In genomic region chr21:44482581-44483287, GRCh38 we compare ENCODE assay signal across 1 cellular context.
TF ChIP-seq lines count a peak whose summit lies in the region.

No MANE protein-coding gene starts in this region.

TF ChIP-seq in HepG2, 621 proteins besides CTCF, POLR2A, EP300 and RAD21 (continued from another document and continues in another):
- TF ChIP-seq ZBTB44 (CRISPR knock-in tag; IDR thresholded peaks at IDR 0.05), result no peak
- TF ChIP-seq NONO (IDR thresholded peaks at IDR 0.05), result no peak
- peak; percentile 85 for TF ChIP-seq NONO (CRISPR knock-in tag; conservative IDR thresholded peaks at IDR 0.05)
- no peak for TF ChIP-seq TCF7 (IDR thresholded peaks at IDR 0.05; ENCODE audit: low read depth)
- no peak for TF ChIP-seq MXD3 (CRISPR knock-in tag; IDR thresholded peaks at IDR 0.05)
- TF ChIP-seq JUND (CRISPR knock-in tag; IDR thresholded peaks at IDR 0.05), result no peak
- TF ChIP-seq DNMT3B (CRISPR knock-in tag; conservative IDR thresholded peaks at IDR 0.05), result peak; percentile 50; the same call in 1 of the 2 replicates
- no peak for TF ChIP-seq SMAD1 (CRISPR knock-in tag; IDR thresholded peaks at IDR 0.05; ENCODE audit: borderline replicate concordance, low read depth)
- TF ChIP-seq ZNF430 (CRISPR knock-in tag; IDR thresholded peaks at IDR 0.05), result no peak
- no peak for TF ChIP-seq GTF2F1 (IDR thresholded peaks at IDR 0.05; ENCODE audit: low read length)
- no peak for TF ChIP-seq HNRNPL (IDR thresholded peaks at IDR 0.05; ENCODE audit: low read depth, low read length)
- TF ChIP-seq AKNA (CRISPR knock-in tag; IDR thresholded peaks at IDR 0.05; ENCODE audit: borderline replicate concordance), result no peak
- no peak for TF ChIP-seq SOX13 (IDR thresholded peaks at IDR 0.05)
- TF ChIP-seq SOX13 (CRISPR knock-in tag; conservative IDR thresholded peaks at IDR 0.05 in 1 of 2, IDR thresholded peaks at IDR 0.05 in 1 of 2), result peak in 1 of 2 experiments; percentile 69; a peak in 2 of 4 replicates
- TF ChIP-seq RERE (CRISPR knock-in tag; IDR thresholded peaks at IDR 0.05; ENCODE audit: low read depth), result no peak
- peak; percentile 69 for TF ChIP-seq ZFX (CRISPR knock-in tag; IDR thresholded peaks at IDR 0.05; ENCODE audit: low read depth)
- TF ChIP-seq ZNF615 (CRISPR knock-in tag; IDR thresholded peaks at IDR 0.05; ENCODE audit: borderline replicate concordance), result no peak
- TF ChIP-seq BCLAF1 (IDR thresholded peaks at IDR 0.05), result no peak
- no peak for TF ChIP-seq ZNF124 (CRISPR knock-in tag; IDR thresholded peaks at IDR 0.05)
- peak; percentile 46; the same call in 1 of the 2 replicates for TF ChIP-seq NFKB2 (CRISPR knock-in tag; IDR thresholded peaks at IDR 0.05; ENCODE audit: borderline replicate concordance)
- TF ChIP-seq GFI1 (CRISPR knock-in tag; IDR thresholded peaks at IDR 0.05; ENCODE audit: borderline replicate concordance), result peak; percentile 6; the same call in 1 of the 2 replicates
- no peak for TF ChIP-seq ZNF446 (CRISPR knock-in tag; IDR thresholded peaks at IDR 0.05)
- TF ChIP-seq NCOR1 (IDR thresholded peaks at IDR 0.05; ENCODE audit: borderline replicate concordance, low read length), result no peak
- TF ChIP-seq ZBTB25 (CRISPR knock-in tag; IDR thresholded peaks at IDR 0.05), result no peak
- 0 out of 2 replicates have a peak, but pooled peaks have one; percentile 43 for TF ChIP-seq HOXD1 (CRISPR knock-in tag; IDR thresholded peaks at IDR 0.05)
- TF ChIP-seq POLR2AphosphoS2 (IDR thresholded peaks at IDR 0.05; ENCODE audit: low read depth, low read length), result 0 out of 2 replicates have a peak, but pooled peaks have one; percentile 45
- no peak for TF ChIP-seq ZBTB7A (CRISPR knock-in tag; IDR thresholded peaks at IDR 0.05)
- no peak for TF ChIP-seq ZNF552 (CRISPR knock-in tag; IDR thresholded peaks at IDR 0.05; ENCODE audit: borderline replicate concordance)
- peak; percentile 70 for TF ChIP-seq BCL6 (CRISPR knock-in tag; IDR thresholded peaks at IDR 0.05)
- peak; percentile 33; the same call in 1 of the 2 replicates for TF ChIP-seq MTERF4 (CRISPR knock-in tag; IDR thresholded peaks at IDR 0.05)
- peak in 1 of 2 experiments; percentile 44; a peak in 1 of 4 replicates for TF ChIP-seq HMGXB4 (CRISPR knock-in tag; IDR thresholded peaks at IDR 0.05; ENCODE audit: borderline replicate concordance in 1 of 2, low read depth in 1 of 2)
- TF ChIP-seq THAP7 (CRISPR knock-in tag; IDR thresholded peaks at IDR 0.05), result no peak
- TF ChIP-seq PAWR (CRISPR knock-in tag; IDR thresholded peaks at IDR 0.05; ENCODE audit: borderline replicate concordance), result no peak
- no peak for TF ChIP-seq SMC3 (IDR thresholded peaks at IDR 0.05; ENCODE audit: low read length)
- TF ChIP-seq PLRG1 (conservative IDR thresholded peaks at IDR 0.05), result no peak
- peak; percentile 83 for TF ChIP-seq SALL2 (CRISPR knock-in tag; IDR thresholded peaks at IDR 0.05)
- TF ChIP-seq THRA (CRISPR knock-in tag; IDR thresholded peaks at IDR 0.05; ENCODE audit: borderline replicate concordance), result peak; percentile 95
- TF ChIP-seq KDM6A (CRISPR knock-in tag; IDR thresholded peaks at IDR 0.05; ENCODE audit: low read depth), result peak; percentile 68; the same call in 1 of the 2 replicates
